14 cellular contexts compared by ENCODE assay signal in genomic region chr10:80323298-80323697, GRCh38. TPM values are rescaled to one million over a fixed set of nuclear protein-coding genes. Genes with fewer than 3 reads are reported as not detected.
DNase-seq lines count a peak whose midpoint lies in the region; ATAC-seq and TF ChIP-seq lines count a peak whose summit lies in the region.
"Had no signal": no experiment of that assay in that cellular context is flagged by ENCODE, and none has a peak within 500 bp of the region (broad histone marks: within the 10 kb centered on the region; RNA-seq: fewer than 3 reads in every experiment).

No MANE protein-coding gene starts in this region.

- TF ChIP-seq CTCF in body of pancreas (IDR thresholded peaks at IDR 0.05) (no peak), neural progenitor cell (IDR thresholded peaks at IDR 0.05) (no peak)

- no peaks in the 10 kb centered on the region for H3K4me1 Mint-ChIP-seq in activated T-cell treated with anti-CD3 and anti-CD28 coated beads, Interleukin-2, amount 50 U/mL, for 72 hours (ENCODE audit: low read depth)
- H3K4me1 Mint-ChIP-seq in activated T-cell treated with anti-CD3 and anti-CD28 coated beads, Interleukin-2, amount 50 U/mL, for 24 hours (ENCODE audit: low read depth): peaks cover 5% of the 10 kb centered on the region
- H3K4me1 Mint-ChIP-seq in neural progenitor cell: peaks cover 11% of the 10 kb centered on the region
- H3K4me1 Mint-ChIP-seq in activated T-helper 2 cell treated with anti-CD3 and anti-CD28 coated beads, Interferon-gamma antibody, Interleukin-2, Interleukin-4, amounts not matched to agents 10 μg/mL and 5 μg/mL and 100 μg/mL, durations not matched to agents 14 hours and 24 hours and 36 hours (ENCODE audit: low read depth): no peaks in the 10 kb centered on the region
- H3K4me1 Mint-ChIP-seq: CD4-positive, CD25-positive, alpha-beta regulatory T cell had no signal

- H3K4me1 ChIP-seq in body of pancreas (peaks cover 67% of the 10 kb centered on the region), neural progenitor cell (peaks cover 16% of the 10 kb centered on the region)
- H3K4me1 ChIP-seq: A549, BE2C, HAP-1 had no signal

- ATAC-seq in activated T-cell treated with anti-CD3 and anti-CD28 coated beads, Interleukin-2, amount 50 U/mL, for 72 hours (replicated peaks in 1 of 2): peak; percentile 37 to 43
- ATAC-seq in body of pancreas: no peak
- ATAC-seq: A549 had no signal

- H3K4me2 ChIP-seq in neural progenitor cell: peak overlapping the region; percentile 17
- H3K4me2 ChIP-seq: A549 had no signal

- H3K4me3 ChIP-seq in H7 (ENCODE audit: insufficient read depth, low read depth, low read length): no peak overlapping the region
- H3K4me3 ChIP-seq in body of pancreas: no peak overlapping the region
- H3K4me3 ChIP-seq in neural progenitor cell: no peak overlapping the region
- H3K4me3 ChIP-seq: A549, HAP-1 had no signal

- no peaks in the 10 kb centered on the region for H4K20me1 ChIP-seq in neural progenitor cell (ENCODE audit: low read depth)

- no peaks in the 10 kb centered on the region for H3K79me2 ChIP-seq in neural progenitor cell (ENCODE audit: low read depth)

- H3K36me3 ChIP-seq in H7 (replicated peaks; ENCODE audit: control insufficient read depth, insufficient read depth, low read length): no peaks in the 10 kb centered on the region
- no peaks in the 10 kb centered on the region for H3K36me3 ChIP-seq in body of pancreas (replicated peaks in 1 of 2; ENCODE audit: insufficient read depth in 1 of 2, low read depth in 2 of 2)
- no peaks in the 10 kb centered on the region for H3K36me3 ChIP-seq in neural progenitor cell
- H3K36me3 ChIP-seq: BE2C, HAP-1 had no signal

- H3K27ac ChIP-seq in body of pancreas: peak overlapping the region in 3 of 4 donors; percentile 53 to 73 (median 67)
- H3K27ac ChIP-seq in neural progenitor cell: peak overlapping the region; percentile 12
- H3K27ac ChIP-seq: A549 had no signal

- TF ChIP-seq POLR2A in body of pancreas (IDR thresholded peaks at IDR 0.05): no peak

- H3K9ac ChIP-seq in neural progenitor cell: no peak overlapping the region

- H3K27me3 ChIP-seq in H7 (ENCODE audit: control insufficient read depth, insufficient read depth, low read length): no peaks in the 10 kb centered on the region
- H3K27me3 ChIP-seq in body of pancreas: no peaks in the 10 kb centered on the region
- no peaks in the 10 kb centered on the region for H3K27me3 ChIP-seq in neural progenitor cell
- H3K27me3 ChIP-seq: BE2C had no signal

- no peaks in the 10 kb centered on the region for H3K9me3 ChIP-seq in body of pancreas
- H3K9me3 ChIP-seq in neural progenitor cell (ENCODE audit: low read depth): no peaks in the 10 kb centered on the region
- H3K9me3 ChIP-seq: A549, BE2C, HAP-1 had no signal

- intact Hi-C loops in body of pancreas (cut with DNase I): no loop called here
- intact Hi-C loops in activated T-helper 2 cell treated with anti-CD3 and anti-CD28 coated beads, Interferon-gamma antibody, Interleukin-2, Interleukin-4, amounts not matched to agents 10 μg/mL and 5 μg/mL and 100 μg/mL, durations not matched to agents 14 hours and 24 hours and 36 hours (cut with micrococcal nuclease): no loop called here

- H3K27ac Mint-ChIP-seq in activated T-cell treated with anti-CD3 and anti-CD28 coated beads, Interleukin-2, amount 50 U/mL, for 72 hours: no peak overlapping the region
- H3K27ac Mint-ChIP-seq in activated T-cell treated with anti-CD3 and anti-CD28 coated beads, Interleukin-2, amount 50 U/mL, for 24 hours: no peak overlapping the region
- H3K27ac Mint-ChIP-seq in neural progenitor cell: peak overlapping the region; percentile 53
- no peak overlapping the region for H3K27ac Mint-ChIP-seq in activated T-helper 2 cell treated with anti-CD3 and anti-CD28 coated beads, Interferon-gamma antibody, Interleukin-2, Interleukin-4, amounts not matched to agents 10 μg/mL and 5 μg/mL and 100 μg/mL, durations not matched to agents 14 hours and 24 hours and 36 hours
- H3K27ac Mint-ChIP-seq: CD4-positive, CD25-positive, alpha-beta regulatory T cell had no signal

- H3K27me3 Mint-ChIP-seq in activated T-cell treated with anti-CD3 and anti-CD28 coated beads, Interleukin-2, amount 50 U/mL, for 72 hours (ENCODE audit: low read depth): peaks cover 8% of the 10 kb centered on the region
- H3K27me3 Mint-ChIP-seq in activated T-cell treated with anti-CD3 and anti-CD28 coated beads, Interleukin-2, amount 50 U/mL, for 24 hours: peaks cover 3% of the 10 kb centered on the region
- peaks cover 6% of the 10 kb centered on the region for H3K27me3 Mint-ChIP-seq in neural progenitor cell (ENCODE audit: insufficient read depth, low read depth)
- peaks cover 2% of the 10 kb centered on the region for H3K27me3 Mint-ChIP-seq in activated T-helper 2 cell treated with anti-CD3 and anti-CD28 coated beads, Interferon-gamma antibody, Interleukin-2, Interleukin-4, amounts not matched to agents 10 μg/mL and 5 μg/mL and 100 μg/mL, durations not matched to agents 14 hours and 24 hours and 36 hours (ENCODE audit: low read depth)

- DNase-seq in activated T-cell treated with anti-CD3 and anti-CD28 coated beads, Interleukin-2, amount 50 U/mL, for 72 hours: no peak
- no peak for DNase-seq in activated T-cell treated with anti-CD3 and anti-CD28 coated beads, Interleukin-2, amount 50 U/mL, for 24 hours
- DNase-seq in H7 (peak; percentile 13), body of pancreas (no peak), neural progenitor cell (ENCODE audit: low spot score) (no peak), SHP77 treated with DMSO at 0.1 percent for 48 hours (lab: John Stamatoyannopoulos, UW) (no peak)
- DNase-seq in stimulated activated CD4-positive, alpha-beta T cell treated with anti-CD3 and anti-CD28 coated beads, Interleukin-4, amount 100 ng/mL, for 1 hour: no peak
- DNase-seq in activated T-helper 2 cell treated with anti-CD3 and anti-CD28 coated beads, Interferon-gamma antibody, Interleukin-2, Interleukin-4, amounts not matched to agents 10 μg/mL and 5 μg/mL and 100 μg/mL, durations not matched to agents 14 hours and 24 hours and 36 hours (ENCODE audit: low spot score): no peak
- DNase-seq: BE2C; CD4-positive, CD25-positive, alpha-beta regulatory T cell; GF-D8 had no signal

- H3F3A ChIP-seq in neural progenitor cell (ENCODE audit: low read depth): peaks cover 11% of the 10 kb centered on the region

- no peak overlapping the region for H3K4me3 Mint-ChIP-seq in activated T-cell treated with anti-CD3 and anti-CD28 coated beads, Interleukin-2, amount 50 U/mL, for 72 hours
- H3K4me3 Mint-ChIP-seq in activated T-cell treated with anti-CD3 and anti-CD28 coated beads, Interleukin-2, amount 50 U/mL, for 24 hours: no peak overlapping the region
- H3K4me3 Mint-ChIP-seq in neural progenitor cell: no peak overlapping the region
- H3K4me3 Mint-ChIP-seq in activated T-helper 2 cell treated with anti-CD3 and anti-CD28 coated beads, Interferon-gamma antibody, Interleukin-2, Interleukin-4, amounts not matched to agents 10 μg/mL and 5 μg/mL and 100 μg/mL, durations not matched to agents 14 hours and 24 hours and 36 hours (ENCODE audit: low read depth): no peak overlapping the region
- H3K4me3 Mint-ChIP-seq: CD4-positive, CD25-positive, alpha-beta regulatory T cell had no signal

- WGBS in body of pancreas, 2 donors: 63 to 65% methylated on average over 3 of the region's 3 CpGs

- peak overlapping the region; percentile 61 for H2AFZ ChIP-seq in neural progenitor cell (replicated peaks)

- no peaks in the 10 kb centered on the region for H3K9me3 Mint-ChIP-seq in activated T-cell treated with anti-CD3 and anti-CD28 coated beads, Interleukin-2, amount 50 U/mL, for 72 hours
- H3K9me3 Mint-ChIP-seq in activated T-cell treated with anti-CD3 and anti-CD28 coated beads, Interleukin-2, amount 50 U/mL, for 24 hours: no peaks in the 10 kb centered on the region
- H3K9me3 Mint-ChIP-seq in neural progenitor cell: peaks cover 3% of the 10 kb centered on the region
- H3K9me3 Mint-ChIP-seq in activated T-helper 2 cell treated with anti-CD3 and anti-CD28 coated beads, Interferon-gamma antibody, Interleukin-2, Interleukin-4, amounts not matched to agents 10 μg/mL and 5 μg/mL and 100 μg/mL, durations not matched to agents 14 hours and 24 hours and 36 hours: no peaks in the 10 kb centered on the region
- H3K9me3 Mint-ChIP-seq: CD4-positive, CD25-positive, alpha-beta regulatory T cell had no signal

- H3K36me3 Mint-ChIP-seq in activated T-cell treated with anti-CD3 and anti-CD28 coated beads, Interleukin-2, amount 50 U/mL, for 72 hours (ENCODE audit: insufficient read depth in 2 of 2): no peaks in the 10 kb centered on the region
- no peaks in the 10 kb centered on the region for H3K36me3 Mint-ChIP-seq in activated T-cell treated with anti-CD3 and anti-CD28 coated beads, Interleukin-2, amount 50 U/mL, for 24 hours (ENCODE audit: low read depth)
- H3K36me3 Mint-ChIP-seq in neural progenitor cell: no peaks in the 10 kb centered on the region
- H3K36me3 Mint-ChIP-seq in activated T-helper 2 cell treated with anti-CD3 and anti-CD28 coated beads, Interferon-gamma antibody, Interleukin-2, Interleukin-4, amounts not matched to agents 10 μg/mL and 5 μg/mL and 100 μg/mL, durations not matched to agents 14 hours and 24 hours and 36 hours (ENCODE audit: low read depth): no peaks in the 10 kb centered on the region
- H3K36me3 Mint-ChIP-seq: CD4-positive, CD25-positive, alpha-beta regulatory T cell had no signal

RNA-seq across cellular contexts. Expression of gene DYDC1, which starts 33.3 kb away (rescaled TPM):
- not detected for total RNA-seq in activated T-cell treated with anti-CD3 and anti-CD28 coated beads, Interleukin-2, amount 50 U/mL, for 72 hours
- not detected in 2 replicates for total RNA-seq in H7 (2014; rRNA removed; shearing (Covaris generic))
- total RNA-seq in body of pancreas: not detected
- total RNA-seq in neural progenitor cell (ENCODE audit: low replicate concordance): not detected in 2 replicates
- not detected in 2 replicates for total RNA-seq in activated T-helper 2 cell treated with anti-CD3 and anti-CD28 coated beads, Interferon-gamma antibody, Interleukin-2, Interleukin-4, amounts not matched to agents 10 μg/mL and 5 μg/mL and 100 μg/mL, durations not matched to agents 14 hours and 24 hours and 36 hours
- total RNA-seq: CD4-positive, CD25-positive, alpha-beta regulatory T cell; HT1080 had no signal

RNA-seq across cellular contexts. Expression of gene DYDC2, which starts 33.3 kb away (rescaled TPM):
- not detected for total RNA-seq in activated T-cell treated with anti-CD3 and anti-CD28 coated beads, Interleukin-2, amount 50 U/mL, for 72 hours
- 0.97 and 1.1 TPM in 2 replicates for total RNA-seq in H7 (2014; rRNA removed; shearing (Covaris generic))
- not detected for total RNA-seq in body of pancreas
- total RNA-seq in neural progenitor cell (ENCODE audit: low replicate concordance): 5.8 and 6.9 TPM in 2 replicates
- not detected in 2 replicates for total RNA-seq in activated T-helper 2 cell treated with anti-CD3 and anti-CD28 coated beads, Interferon-gamma antibody, Interleukin-2, Interleukin-4, amounts not matched to agents 10 μg/mL and 5 μg/mL and 100 μg/mL, durations not matched to agents 14 hours and 24 hours and 36 hours
- total RNA-seq: CD4-positive, CD25-positive, alpha-beta regulatory T cell had no signal

RNA-seq across cellular contexts. Expression of gene MAT1A, which starts 33.8 kb away (rescaled TPM):
- not detected for total RNA-seq in activated T-cell treated with anti-CD3 and anti-CD28 coated beads, Interleukin-2, amount 50 U/mL, for 72 hours
- 0.07 and 0.52 TPM in 2 replicates for total RNA-seq in H7 (2014; rRNA removed; shearing (Covaris generic))
- total RNA-seq in body of pancreas (10 to 100 TPM in 1 of 2 donors, 1 to 10 TPM in 1; 9.6 to 11.9 TPM), neural progenitor cell (ENCODE audit: low replicate concordance) (0.19 TPM in 1 of 2 replicates, not detected in the other)
- total RNA-seq in activated T-helper 2 cell treated with anti-CD3 and anti-CD28 coated beads, Interferon-gamma antibody, Interleukin-2, Interleukin-4, amounts not matched to agents 10 μg/mL and 5 μg/mL and 100 μg/mL, durations not matched to agents 14 hours and 24 hours and 36 hours: not detected in 2 replicates
- total RNA-seq: CD4-positive, CD25-positive, alpha-beta regulatory T cell had no signal
